In genomic region chr3:184813357-184813756, GRCh38 we compare ENCODE assay signal across 9 cellular contexts. TPM values are rescaled to one million over a fixed set of nuclear protein-coding genes. Genes with fewer than 3 reads are reported as not detected.
DNase-seq lines count a peak whose midpoint lies in the region; ATAC-seq, FAIRE-seq and TF ChIP-seq lines count a peak whose summit lies in the region.
"Had no signal": no experiment of that assay in that cellular context is flagged by ENCODE, and none has a peak within 500 bp of the region (broad histone marks: within the 10 kb centered on the region; RNA-seq: fewer than 3 reads in every experiment).

No MANE protein-coding gene starts in this region.

- SMC1A ChIA-PET in GM12878 (lab: Charles Lee; ENCODE audit: uncharacterized antibody, unreplicated experiment), result interaction anchor here (1.7 to 2.9 kb wide), 2 partner anchors 10 to 13 kb away, joined by 4 to 24 read pairs; no protein-coding TSS in a partner anchor

- peaks cover 16% of the 10 kb centered on the region for H3K4me1 ChIP-seq in GM12878 (ENCODE audit: control insufficient read depth, insufficient read depth, low read length)

- POLR2A ChIA-PET in AG04450 (lab: Yijun Ruan, JAX) (no interaction called here), GM12878 (lab: Charles Lee) (interaction anchor here (0.6 to 1.0 kb wide), 2 partner anchors 222 to 302 kb away, joined by 3 read pairs; no protein-coding TSS in a partner anchor)

- ATAC-seq in GM12878 (no peak), naive B cell (ENCODE audit: low read depth in 2 of 2) (no peak), GM21381 (IDR thresholded peaks at IDR 0.05; ENCODE audit: unreplicated experiment) (no peak), HG02973 (IDR thresholded peaks at IDR 0.05; ENCODE audit: unreplicated experiment) (no peak), GM19395 (IDR thresholded peaks at IDR 0.05; ENCODE audit: unreplicated experiment) (no peak)

- H3K4me3 Mint-ChIP-seq in naive B cell, result peak overlapping the region; percentile 71 to 100 (median 94)

- CTCF ChIA-PET in AG04450 (lab: Charles Lee), result interaction anchor here (1.1 to 2.4 kb wide), 4 partner anchors 9 to 36 kb away, joined by 4 to 9 read pairs (median 4); no protein-coding TSS in a partner anchor
- CTCF ChIA-PET in GM12878 (lab: Yijun Ruan, JAX), result interaction anchor here (0.8 to 1.6 kb wide), 8 partner anchors 9 to 363 kb away, joined by 3 to 10 read pairs (median 4); no protein-coding TSS in a partner anchor

- no peak overlapping the region; the same call in 1 of the 2 replicates for H2AFZ ChIP-seq in GM12878 (ENCODE audit: control insufficient read depth, low read depth, low read length)

- FAIRE-seq in GM12878 (lab: Jason Lieb, UNC), result no peak

- no peaks in the 10 kb centered on the region for H3K27me3 ChIP-seq in AG04450 (ENCODE audit: control insufficient read depth, insufficient read depth, low read length)
- no peaks in the 10 kb centered on the region for H3K27me3 ChIP-seq in GM12878 (replicated peaks in 1 of 2; ENCODE audit: control insufficient read depth in 2 of 2, insufficient read depth in 2 of 2, low read length in 1 of 2)
- H3K27me3 ChIP-seq: uterus had no signal

- H3K4me3 ChIP-seq in AG04450 (ENCODE audit: low read depth, low read length), result peak overlapping the region; percentile 82
- peak overlapping the region; percentile 94 for H3K4me3 ChIP-seq in HFF-Myc (replicated peaks; ENCODE audit: low read depth, low read length)
- H3K4me3 ChIP-seq in GM12878, result peak overlapping the region; percentile 74

- TF ChIP-seq RAD21 in GM12878 (IDR thresholded peaks at IDR 0.05; ENCODE audit: insufficient read depth, low read depth, low read length), result no peak

- H3K9me3 Mint-ChIP-seq in naive B cell, result no peaks in the 10 kb centered on the region

- peaks cover 0 to 14% of the 10 kb centered on the region in 2 donors for H3K36me3 Mint-ChIP-seq in naive B cell

- RAD21 ChIA-PET in GM12878 (lab: Charles Lee; ENCODE audit: unreplicated experiment), result interaction anchor here (1.1 to 1.4 kb wide), 2 partner anchors 10 kb away, joined by 3 read pairs; no protein-coding TSS in a partner anchor

- no TSS peak for BruUV-seq in GM12878 (replicated peaks; lab: Mats Ljungman, UMichigan)

- H3K27me3 Mint-ChIP-seq in naive B cell, result no peaks in the 10 kb centered on the region

- H3K79me2 ChIP-seq in GM12878 (ENCODE audit: control insufficient read depth, insufficient read depth, low read length), result peaks cover 18% of the 10 kb centered on the region

- TF ChIP-seq EP300 in GM12878 (IDR thresholded peaks at IDR 0.05; ENCODE audit: borderline replicate concordance in 1 of 2, control insufficient read depth in 1 of 2, low read depth in 2 of 2, low read length in 2 of 2), result no peak

- no peak for DNase-seq in AG04450 (ENCODE audit: low read depth, low spot score)
- no peak for DNase-seq in HFF-Myc (ENCODE audit: extremely low read depth, low read depth)
- DNase-seq in GM12878 (ENCODE audit: low read depth, low spot score), result no peak
- DNase-seq in naive B cell, result no peak
- no peak for DNase-seq in Kasumi-1 (lab: John Stamatoyannopoulos, UW)

- in situ Hi-C loops in GM12878 (cut with MboI), result no loop called here

- H3K4me2 ChIP-seq in GM12878 (ENCODE audit: control insufficient read depth, insufficient read depth), result peak overlapping the region; percentile 97

- TF ChIP-seq POLR2A in GM12878 (IDR thresholded peaks at IDR 0.05; ENCODE audit: low read depth, low read length), result no peak

- intact Hi-C loops in GM12878 (cut with micrococcal nuclease; ENCODE audit: unreplicated experiment), result no loop called here

- H3K27ac ChIP-seq in AG04450 (ENCODE audit: low read depth, low read length), result no peak overlapping the region
- H3K27ac ChIP-seq in GM12878 (ENCODE audit: control insufficient read depth, insufficient read depth), result no peak overlapping the region
- H3K27ac ChIP-seq: uterus had no signal

- H3K27ac Mint-ChIP-seq in naive B cell, result no peak overlapping the region

- no peaks in the 10 kb centered on the region for H4K20me1 ChIP-seq in GM12878 (ENCODE audit: control insufficient read depth, insufficient read depth)

- peaks cover 17 to 21% (median 20%) of the 10 kb centered on the region in 3 donors for H3K4me1 Mint-ChIP-seq in naive B cell

- TF ChIP-seq CTCF in AG04450 (IDR thresholded peaks at IDR 0.05; ENCODE audit: low read depth, low read length) (no peak), HFF-Myc (IDR thresholded peaks at IDR 0.05; ENCODE audit: low read depth, low read length, missing control alignments) (no peak), GM12878 (IDR thresholded peaks at IDR 0.05 in 2 of 3, conservative IDR thresholded peaks at IDR 0.05 in 1 of 3; ENCODE audit: control insufficient read depth in 2 of 3, extremely low read depth in 1 of 3, insufficient read depth in 1 of 3, low read depth in 3 of 3, low read length in 3 of 3) (no peak)

- no peaks in the 10 kb centered on the region for H3K36me3 ChIP-seq in GM12878 (ENCODE audit: control insufficient read depth in 2 of 2, insufficient read depth in 2 of 2, low read length in 1 of 2)
- H3K36me3 ChIP-seq: uterus had no signal

- no peak overlapping the region for H3K9ac ChIP-seq in GM12878 (ENCODE audit: control insufficient read depth, insufficient read depth, low read length)

- H3K9me3 ChIP-seq in AG04450 (ENCODE audit: control insufficient read depth, insufficient read depth, low read length) (no peaks in the 10 kb centered on the region; the same call in 1 of the 2 replicates), GM12878 (replicated peaks; ENCODE audit: control insufficient read depth, insufficient read depth, low read length) (no peaks in the 10 kb centered on the region)
- H3K9me3 ChIP-seq: uterus had no signal

- 74% methylated on average over 3 of the region's 3 CpGs for WGBS in GM12878 (ENCODE audit: insufficient coverage, insufficient replicate concordance, low lambda C conversion rate, missing lambda C conversion rate)

TF ChIP-seq in GM12878, 131 proteins besides CTCF, POLR2A, EP300 and RAD21:
- no peak for TF ChIP-seq E2F8 (IDR thresholded peaks at IDR 0.05; ENCODE audit: low read depth, partially characterized antibody)
- TF ChIP-seq RCOR1 (conservative IDR thresholded peaks at IDR 0.05; ENCODE audit: low read depth, low read length), result no peak
- TF ChIP-seq NFYA (IDR thresholded peaks at IDR 0.05; ENCODE audit: borderline replicate concordance, low read depth, low read length), result no peak
- TF ChIP-seq SMARCA5 (IDR thresholded peaks at IDR 0.05), result no peak

RNA-seq across cellular contexts. Expression of gene VPS8, which starts 1.4 kb away (rescaled TPM):
- 33.4 and 40.6 TPM in 2 replicates for polyA plus RNA-seq in AG04450 (2011; rRNA removed)
- polyA minus RNA-seq in AG04450 (2011; rRNA and poly(A)+ RNA removed), result 48.0 and 97.7 TPM in 2 replicates
- total RNA-seq in GM12878 (2013; cell fraction: nucleolus; rRNA removed), result 402 and 419 TPM in 2 replicates
- 23.2 and 35.9 TPM in 2 replicates for total RNA-seq in GM12878 (2014; rRNA removed)
- 34.7 and 35.5 TPM in 2 replicates for total RNA-seq in GM12878 (2014; rRNA removed; fragmentation: Illumina TruSeq; extraction: Trizol)
- 27.6 and 29.3 TPM in 2 replicates for total RNA-seq in GM12878 (2021)
- polyA plus RNA-seq in GM12878 (2011; ENCODE audit: low read depth), result 11.3 TPM
- polyA plus RNA-seq in GM12878 (2011; rRNA removed), result 32.7 and 50.5 TPM in 2 replicates
- polyA plus RNA-seq in GM12878 (2011; cell fraction: cytosol; rRNA removed), result 11.0 and 12.0 TPM in 2 replicates
- 72.5 and 77.4 TPM in 2 replicates for polyA plus RNA-seq in GM12878 (2011; cell fraction: nucleus; rRNA removed)
- 12.1 and 13.5 TPM in 2 replicates for polyA plus RNA-seq in GM12878 (2012)
- polyA plus RNA-seq in GM12878 (2014; fragmentation: Illumina TruSeq; extraction: Trizol), result 18.4 and 24.1 TPM in 2 replicates
- polyA plus RNA-seq in GM12878 (2014; fragmentation: Nextera tagmentation; extraction: Ambion mirVana), result 10 to 100 TPM in 1 of 2 experiments, 1 to 10 TPM in 1; 8.9 to 11.4 TPM
- 14.5 and 17.5 TPM in 2 replicates for polyA plus RNA-seq in GM12878 (2014; rRNA removed)
- 10 to 100 TPM; 18.7 to 23.9 TPM for polyA plus RNA-seq in GM12878 (2016; fragmentation: Nextera tagmentation; extraction: Ambion mirVana)
- 72.2 and 93.0 TPM in 2 replicates for polyA minus RNA-seq in GM12878 (2011; rRNA and poly(A)+ RNA removed)
- polyA minus RNA-seq in GM12878 (2011; cell fraction: cytosol; rRNA and poly(A)+ RNA removed), result 13.5 and 15.2 TPM in 2 replicates
- polyA minus RNA-seq in GM12878 (2011; cell fraction: nucleus; rRNA and poly(A)+ RNA removed), result 135 and 225 TPM in 2 replicates
- 10 to 100 TPM; 19.4 to 33.2 (median 23.7) TPM for polyA plus RNA-seq in naive B cell (ENCODE audit: low read depth in 6 of 6)
